ENCODE assay signal across 13 cellular contexts in the genomic region with DNA sequence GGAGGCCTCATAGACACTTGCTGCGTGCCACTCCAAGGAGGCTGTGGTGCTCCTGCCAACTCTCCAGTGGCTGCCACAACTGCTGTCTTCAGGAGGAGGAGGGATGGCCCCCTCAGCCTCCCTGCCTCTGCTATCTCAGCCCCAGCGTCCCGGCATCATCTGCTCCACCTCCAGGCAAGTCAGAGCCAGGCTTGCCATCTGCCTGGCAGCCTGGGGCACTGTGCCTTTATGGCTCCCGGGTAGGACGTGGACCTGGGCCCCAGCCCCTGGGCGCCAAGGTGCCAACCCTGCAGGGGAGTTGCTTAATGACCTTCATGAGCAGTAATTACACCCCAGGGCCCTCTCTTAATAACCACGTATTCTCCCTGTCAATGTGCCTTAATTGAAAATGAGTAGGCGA.
A peak's percentile ranks its signal among the peaks of the same experiment; 100 is the strongest.
DNase-seq lines count a peak whose midpoint lies in the region; ATAC-seq lines count a peak whose summit lies in the region.
"Had no signal": no experiment of that assay in that cellular context is flagged by ENCODE, and none has a peak within 500 bp of the region (broad histone marks: within the 10 kb centered on the region; RNA-seq: fewer than 3 reads in every experiment).

No MANE protein-coding gene starts in this region.

- no peak overlapping the region for H3K4me3 Mint-ChIP-seq in stimulated activated naive B cell treated with anti-CD40 and anti-IgM and Interleukin-4, amounts not matched to agents 10 μg/mL and 1 μg/mL and 100 μg/mL, for 72 hours
- H3K4me3 Mint-ChIP-seq: H9 had no signal

- ATAC-seq in stimulated activated naive B cell treated with anti-CD40 and anti-IgM and Interleukin-4, amounts not matched to agents 10 μg/mL and 1 μg/mL and 100 μg/mL, for 72 hours (replicated peaks): no peak

- H3K27me3 Mint-ChIP-seq in stimulated activated naive B cell treated with anti-CD40 and anti-IgM and Interleukin-4, amounts not matched to agents 10 μg/mL and 1 μg/mL and 100 μg/mL, for 72 hours: peaks cover 4 to 12% of the 10 kb centered on the region in 2 donors

- DNase-seq in NCI-H1436 (lab: John Stamatoyannopoulos, UW) (peak; percentile 17), NCI-H1436 treated with DMSO at 0.1 percent for 48 hours (lab: John Stamatoyannopoulos, UW) (no peak), NCI-H1694 treated with DMSO at 0.1 percent for 48 hours (lab: John Stamatoyannopoulos, UW) (peak; percentile 67), NCI-H69 (lab: John Stamatoyannopoulos, UW) (peak; percentile 99), NCI-H345 (lab: John Stamatoyannopoulos, UW) (no peak), germinal center (ENCODE audit: low spot score) (no peak), NOMO-1 treated with DMSO at 0.1 percent for 48 hours (lab: John Stamatoyannopoulos, UW; ENCODE audit: unreplicated experiment) (no peak)
- DNase-seq in stimulated activated naive B cell treated with anti-CD40 and anti-IgM and Interleukin-4, amounts not matched to agents 10 μg/mL and 1 μg/mL and 100 μg/mL, for 72 hours: no peak
- DNase-seq: C1 segment of cervical spinal cord, NCI-H2029, NCI-H510A treated with DMSO at 0.1 percent for 48 hours, PC-9 had no signal

- H3K9me3 Mint-ChIP-seq in stimulated activated naive B cell treated with anti-CD40 and anti-IgM and Interleukin-4, amounts not matched to agents 10 μg/mL and 1 μg/mL and 100 μg/mL, for 72 hours: peaks cover 0 to 1% of the 10 kb centered on the region in 2 donors

- peaks cover 11 to 15% of the 10 kb centered on the region in 2 donors for H3K4me1 Mint-ChIP-seq in stimulated activated naive B cell treated with anti-CD40 and anti-IgM and Interleukin-4, amounts not matched to agents 10 μg/mL and 1 μg/mL and 100 μg/mL, for 72 hours

- H3K27ac Mint-ChIP-seq in stimulated activated naive B cell treated with anti-CD40 and anti-IgM and Interleukin-4, amounts not matched to agents 10 μg/mL and 1 μg/mL and 100 μg/mL, for 72 hours: peak overlapping the region; percentile 71
- H3K27ac Mint-ChIP-seq: H9 had no signal

- H3K36me3 Mint-ChIP-seq in stimulated activated naive B cell treated with anti-CD40 and anti-IgM and Interleukin-4, amounts not matched to agents 10 μg/mL and 1 μg/mL and 100 μg/mL, for 72 hours: no peaks in the 10 kb centered on the region

Comparison
In these comparisons a context has a peak if more than half of its experiments do, and no peak if none do; other contexts are left out.
1. DNase-seq: peak in NCI-H1436 (single experiment), NCI-H1694 treated with DMSO at 0.1 percent for 48 hours (single experiment) and NCI-H69 (single experiment); none in NCI-H1436 treated with DMSO at 0.1 percent for 48 hours (single experiment), stimulated activated naive B cell treated with anti-CD40 and anti-IgM and Interleukin-4, amounts not matched to agents 10 μg/mL and 1 μg/mL and 100 μg/mL, for 72 hours (single experiment), NCI-H345 (single experiment), germinal center (single experiment) and NOMO-1 treated with DMSO at 0.1 percent for 48 hours (single experiment).